Comparison of ENCODE assay signal across 9 cellular contexts in the genomic region with DNA sequence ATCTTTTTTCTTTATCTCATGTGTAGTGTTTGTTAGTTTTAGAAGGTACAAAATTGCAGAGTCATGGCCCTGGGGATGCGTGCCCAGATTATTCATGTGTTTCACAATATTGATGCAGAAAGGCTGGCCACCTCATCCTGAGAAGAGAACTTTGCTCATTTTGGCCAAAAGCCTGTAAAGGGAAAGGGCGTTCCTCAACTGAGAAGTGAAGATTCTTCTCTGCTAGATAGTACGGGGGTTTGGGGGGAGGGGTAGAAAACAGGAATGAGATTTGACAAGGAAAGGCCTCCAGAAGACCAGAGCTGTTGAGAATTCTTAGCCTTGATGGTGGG. TPM values are rescaled to one million over a fixed set of nuclear protein-coding genes. Genes with fewer than 3 reads are reported as not detected.
DNase-seq lines count a peak whose midpoint lies in the region; ATAC-seq and TF ChIP-seq lines count a peak whose summit lies in the region.
"Had no signal": no experiment of that assay in that cellular context is flagged by ENCODE, and none has a peak within 500 bp of the region (broad histone marks: within the 10 kb centered on the region; RNA-seq: fewer than 3 reads in every experiment).

No MANE protein-coding gene starts in this region.

- DNase-seq in NCI-H748 (lab: John Stamatoyannopoulos, UW; ENCODE audit: unreplicated experiment): peak; percentile 17
- DNase-seq in NCI-H748 treated with DMSO at 0.1 percent for 48 hours (lab: John Stamatoyannopoulos, UW): no peak
- DNase-seq in OCI-M1 (lab: John Stamatoyannopoulos, UW): peak; percentile 97
- DNase-seq in fibroblast of mammary gland (ENCODE audit: low read depth): peak; percentile 98
- DNase-seq in omental fat pad (ENCODE audit: low spot score): peak; percentile 59
- DNase-seq in stimulated activated CD4-positive, alpha-beta T cell treated with anti-CD3 and anti-CD28 coated beads, Interleukin-2, amount 100 ng/mL, for 48 hours: no peak

- ATAC-seq in omental fat pad (ENCODE audit: low FRiP score) (peak; percentile 78), HG03565 (IDR thresholded peaks at IDR 0.05; ENCODE audit: unreplicated experiment) (no peak), GM21619 (IDR thresholded peaks at IDR 0.05; ENCODE audit: unreplicated experiment) (no peak)

- no peak for TF ChIP-seq CTCF in fibroblast of mammary gland (conservative IDR thresholded peaks at IDR 0.05; ENCODE audit: control insufficient read depth, insufficient read depth, low read depth, low read length)
- no peak for TF ChIP-seq CTCF in omental fat pad (IDR thresholded peaks at IDR 0.05)

- peak overlapping the region; percentile 85 for H3K4me3 ChIP-seq in fibroblast of mammary gland (ENCODE audit: control insufficient read depth, low read depth, low read length)

RNA-seq across cellular contexts. Expression of a gene that starts 1.7 kb away (rescaled TPM):
- 1,000 to 10,000 TPM in 1 of 4 donors, 100 to 1,000 TPM in 3; 384 to 1,725 (median 624) TPM for total RNA-seq in omental fat pad
- total RNA-seq: B cell had no signal

Comparison
In these comparisons a context has a peak if more than half of its experiments do, and no peak if none do; other contexts are left out.
1. DNase-seq: peak in NCI-H748 (single experiment), OCI-M1 (single experiment), fibroblast of mammary gland (single experiment) and omental fat pad (single experiment); none in NCI-H748 treated with DMSO at 0.1 percent for 48 hours (single experiment) and stimulated activated CD4-positive, alpha-beta T cell treated with anti-CD3 and anti-CD28 coated beads, Interleukin-2, amount 100 ng/mL, for 48 hours (0 of 2).